Comparison of ENCODE assay signal across 20 cellular contexts in genomic region chr2:36547906-36548305, GRCh38. TPM values are rescaled to one million over a fixed set of nuclear protein-coding genes. Genes with fewer than 3 reads are reported as not detected.
A peak's percentile ranks its signal among the peaks of the same experiment; 100 is the strongest.
DNase-seq lines count a peak whose midpoint lies in the region; ATAC-seq, FAIRE-seq and TF ChIP-seq lines count a peak whose summit lies in the region.
"Had no signal": no experiment of that assay in that cellular context is flagged by ENCODE, and none has a peak within 500 bp of the region (broad histone marks: within the 10 kb centered on the region; RNA-seq: fewer than 3 reads in every experiment).

No MANE protein-coding gene starts in this region.

- H3K27me3 ChIP-seq in ACC112 (ENCODE audit: insufficient read depth, low read length) (no peaks in the 10 kb centered on the region), astrocyte (ENCODE audit: insufficient read depth, low read length) (no peaks in the 10 kb centered on the region), stomach (no peaks in the 10 kb centered on the region)

- no peaks in the 10 kb centered on the region for H3K79me2 ChIP-seq in ACC112 (ENCODE audit: control insufficient read depth, insufficient read depth, low read length, unreplicated experiment)
- H3K79me2 ChIP-seq in astrocyte (ENCODE audit: insufficient read depth, low read length): no peaks in the 10 kb centered on the region

- no peaks in the 10 kb centered on the region for H3K27me3 Mint-ChIP-seq in astrocyte (ENCODE audit: low read depth, unreplicated experiment)
- H3K27me3 Mint-ChIP-seq in nephron progenitor cell (ENCODE audit: low read depth, poor library complexity): no peaks in the 10 kb centered on the region
- H3K27me3 Mint-ChIP-seq: IgD-negative memory B cell had no signal

- H3K4me3 ChIP-seq in ACC112 (ENCODE audit: low read depth, low read length) (no peak overlapping the region), astrocyte (ENCODE audit: insufficient read depth, low read depth, low read length) (no peak overlapping the region), stomach (no peak overlapping the region)

- H3K9me3 Mint-ChIP-seq in astrocyte (ENCODE audit: unreplicated experiment) (no peaks in the 10 kb centered on the region), nephron progenitor cell (no peaks in the 10 kb centered on the region)
- H3K9me3 Mint-ChIP-seq: IgD-negative memory B cell had no signal

- TF ChIP-seq EP300 in stomach (IDR thresholded peaks at IDR 0.05): no peak

- H2AFZ ChIP-seq in ACC112 (ENCODE audit: low read length, unreplicated experiment): no peak overlapping the region
- H2AFZ ChIP-seq in astrocyte (ENCODE audit: low read depth, low read length): no peak overlapping the region

- FAIRE-seq in H54 (lab: Jason Lieb, UNC) (peak; percentile 53), astrocyte (lab: Jason Lieb, UNC) (peak; percentile 13)

- H4K20me1 ChIP-seq in astrocyte (ENCODE audit: insufficient read depth, low read length): peaks cover 7% of the 10 kb centered on the region

- no peak overlapping the region for H3K4me3 Mint-ChIP-seq in astrocyte (ENCODE audit: unreplicated experiment)
- no peak overlapping the region for H3K4me3 Mint-ChIP-seq in nephron progenitor cell
- H3K4me3 Mint-ChIP-seq: IgD-negative memory B cell had no signal

- H3K36me3 Mint-ChIP-seq in astrocyte (ENCODE audit: low read depth, unreplicated experiment) (peaks cover 8% of the 10 kb centered on the region), nephron progenitor cell (ENCODE audit: low read depth) (peaks cover 64% of the 10 kb centered on the region)

- H3K27ac ChIP-seq in ACC112 (ENCODE audit: low read depth, low read length) (peak overlapping the region; percentile 30), astrocyte (ENCODE audit: low read depth, low read length) (no peak overlapping the region), stomach (no peak overlapping the region)
- H3K27ac ChIP-seq: C4-2B had no signal

- no peak overlapping the region for H3K9ac ChIP-seq in astrocyte (ENCODE audit: low read length)

- H3K4me1 Mint-ChIP-seq in astrocyte (ENCODE audit: low read depth, unreplicated experiment) (peaks cover 18% of the 10 kb centered on the region), nephron progenitor cell (peaks cover 40% of the 10 kb centered on the region)
- H3K4me1 Mint-ChIP-seq: IgD-negative memory B cell had no signal

- TF ChIP-seq CTCF in astrocyte (IDR thresholded peaks at IDR 0.05; ENCODE audit: insufficient read depth, low read depth, low read length) (no peak), nephron progenitor cell (IDR thresholded peaks at IDR 0.05) (no peak), stomach (IDR thresholded peaks at IDR 0.05) (no peak)

- DNase-seq in H54 (ENCODE audit: insufficient read length, low spot score) (no peak), astrocyte (ENCODE audit: low read depth) (no peak), nephron progenitor cell (no peak), stomach (no peak)
- DNase-seq in activated CD4-positive, alpha-beta T cell treated with anti-CD3 and anti-CD28 coated beads, Interleukin-2, amount 50 U/mL, for 1 hour: no peak
- DNase-seq: GDM1, GOT3, Karpas-422, NCI-H1417 treated with DMSO at 0.1 percent for 48 hours, NCI-H187 treated with DMSO at 0.1 percent for 48 hours, NCI-H2227 treated with DMSO at 0.1 percent for 48 hours, NCI-H510A treated with DMSO at 0.1 percent for 48 hours, NCI-H774, RPMI8226, SHP77 treated with DMSO at 0.1 percent for 48 hours had no signal

- no peak overlapping the region for H3K4me2 ChIP-seq in astrocyte (ENCODE audit: low read length)

- no peak overlapping the region for H3K27ac Mint-ChIP-seq in astrocyte (ENCODE audit: unreplicated experiment)
- H3K27ac Mint-ChIP-seq in nephron progenitor cell: peak overlapping the region; percentile 97
- H3K27ac Mint-ChIP-seq: IgD-negative memory B cell had no signal

- H3K4me1 ChIP-seq in ACC112 (ENCODE audit: control insufficient read depth, insufficient read depth, low read length, unreplicated experiment): peaks cover 44% of the 10 kb centered on the region
- no peaks in the 10 kb centered on the region for H3K4me1 ChIP-seq in astrocyte (ENCODE audit: insufficient read depth, low read length)
- peaks cover 0 to 19% (median 8%) of the 10 kb centered on the region in 4 donors for H3K4me1 ChIP-seq in stomach

- WGBS in stomach, 5 donors: 93 to 99% (median 95%) methylated on average over 3 of the region's 3 CpGs

- ATAC-seq in GM19023 (IDR thresholded peaks at IDR 0.05; ENCODE audit: unreplicated experiment): no peak
- no peak for ATAC-seq in GM21825 (IDR thresholded peaks at IDR 0.05; ENCODE audit: unreplicated experiment)

- peaks cover 72% of the 10 kb centered on the region for H3K36me3 ChIP-seq in ACC112 (ENCODE audit: insufficient read depth, low read length)
- H3K36me3 ChIP-seq in astrocyte (ENCODE audit: insufficient read depth, low read length): peaks cover 70% of the 10 kb centered on the region
- H3K36me3 ChIP-seq in stomach: peaks cover 22 to 92% (median 74%) of the 10 kb centered on the region in 4 donors

- intact Hi-C loops in stomach (cut with DNase I; ENCODE audit: low total_unique reads): no loop called here

- no peak for TF ChIP-seq POLR2A in H54 (IDR thresholded peaks at IDR 0.05; ENCODE audit: low read depth, low read length)
- TF ChIP-seq POLR2A in stomach (IDR thresholded peaks at IDR 0.05): no peak

- H3K9me3 ChIP-seq in astrocyte (ENCODE audit: insufficient read depth, low read depth, low read length) (no peaks in the 10 kb centered on the region), stomach (no peaks in the 10 kb centered on the region)

RNA-seq across cellular contexts. Expression of gene FEZ2, which starts 50.1 kb away (rescaled TPM):
- 43.2 and 45.0 TPM in 2 replicates for total RNA-seq in astrocyte
- 10 to 100 TPM; 17.7 to 100.0 (median 25.4) TPM for total RNA-seq in stomach
- 10 to 100 TPM; 22.0 to 29.8 (median 26.1) TPM for polyA plus RNA-seq in stomach
